26 cellular contexts compared by ENCODE assay signal in genomic region chr19:55266840-55267239, GRCh38. TPM values are rescaled to one million over a fixed set of nuclear protein-coding genes. Genes with fewer than 3 reads are reported as not detected.
"Had no signal": no experiment of that assay in that cellular context is flagged by ENCODE, and none has a peak within 500 bp of the region (broad histone marks: within the 10 kb centered on the region; RNA-seq: fewer than 3 reads in every experiment).

No MANE protein-coding gene starts in this region.

- H3K36me3 ChIP-seq: neural progenitor cell, right lobe of liver, transverse colon, upper lobe of right lung, uterus had no signal

- H3K27ac Mint-ChIP-seq: endodermal cell, memory B cell, neural progenitor cell had no signal

- H3K9ac ChIP-seq: neural progenitor cell, parathyroid adenoma had no signal

- H3K4me3 ChIP-seq: dorsolateral prefrontal cortex, gastrocnemius medialis, lung, neural progenitor cell, right lobe of liver, suprapubic skin, transverse colon, upper lobe of right lung, uterus had no signal

- H2AFZ ChIP-seq: neural progenitor cell, parathyroid adenoma had no signal

- FAIRE-seq: kidney, small intestine had no signal

- H3K4me1 ChIP-seq: gastrocnemius medialis, neural progenitor cell, parathyroid adenoma, right lobe of liver, suprapubic skin, transverse colon, upper lobe of right lung, uterus had no signal

- H3K4me1 Mint-ChIP-seq: neural progenitor cell; stimulated activated naive CD8-positive, alpha-beta T cell treated with anti-CD3 and anti-CD28 coated beads, Interleukin-15, amount 100 ng/mL, for 72 hours had no signal

- H3K27me3 Mint-ChIP-seq: memory B cell; progenitor cell of endocrine pancreas; stimulated activated naive CD8-positive, alpha-beta T cell treated with anti-CD3 and anti-CD28 coated beads, Interleukin-15, amount 100 ng/mL, for 72 hours had no signal

- H3K4me2 ChIP-seq: neural progenitor cell had no signal

- ATAC-seq: esophagus mucosa; gastrocnemius medialis; left lobe of liver; right lobe of liver; stimulated activated naive CD8-positive, alpha-beta T cell treated with anti-CD3 and anti-CD28 coated beads, Interleukin-15, amount 100 ng/mL, for 72 hours; upper lobe of right lung had no signal

- H3K27me3 ChIP-seq: dorsolateral prefrontal cortex, gastrocnemius medialis, neural progenitor cell, right lobe of liver, suprapubic skin, transverse colon, upper lobe of right lung, uterus had no signal

- DNase-seq: dorsolateral prefrontal cortex; effector CD4-positive, alpha-beta T cell; endodermal cell; foreskin fibroblast; gastrocnemius medialis; head of caudate nucleus; kidney; right lobe of liver; small intestine; stimulated activated CD4-positive, alpha-beta T cell treated with anti-CD3 and anti-CD28 coated beads, Interleukin-15, amount 100 ng/mL, for 24 hours; stimulated activated CD4-positive, alpha-beta T cell treated with anti-CD3 and anti-CD28 coated beads, Interleukin-2, amount 100 ng/mL, for 48 hours; stimulated activated naive CD4-positive, alpha-beta T cell; stimulated activated naive CD8-positive, alpha-beta T cell treated with anti-CD3 and anti-CD28 coated beads, Interleukin-15, amount 100 ng/mL, for 72 hours; transverse colon; upper lobe of right lung; uterus had no signal

- H3K27ac ChIP-seq: dorsolateral prefrontal cortex, epithelial cell of prostate, gastrocnemius medialis, neural progenitor cell, parathyroid adenoma, right lobe of liver, suprapubic skin, transverse colon, upper lobe of right lung, uterus had no signal

- H3K4me3 Mint-ChIP-seq: endodermal cell; memory B cell; neural progenitor cell; stimulated activated naive CD8-positive, alpha-beta T cell treated with anti-CD3 and anti-CD28 coated beads, Interleukin-15, amount 100 ng/mL, for 72 hours had no signal

- H3K9me3 ChIP-seq: gastrocnemius medialis, right lobe of liver, suprapubic skin, transverse colon, upper lobe of right lung, uterus had no signal

RNA-seq across cellular contexts. Expression of gene BRSK1, which starts 17.0 kb away (rescaled TPM):
- total RNA-seq: gastrocnemius medialis had no signal

RNA-seq across cellular contexts. Expression of gene PTPRH, which starts 57.5 kb away (rescaled TPM):
- total RNA-seq: endodermal cell, mononuclear cell, upper lobe of right lung had no signal
